In the genomic region with DNA sequence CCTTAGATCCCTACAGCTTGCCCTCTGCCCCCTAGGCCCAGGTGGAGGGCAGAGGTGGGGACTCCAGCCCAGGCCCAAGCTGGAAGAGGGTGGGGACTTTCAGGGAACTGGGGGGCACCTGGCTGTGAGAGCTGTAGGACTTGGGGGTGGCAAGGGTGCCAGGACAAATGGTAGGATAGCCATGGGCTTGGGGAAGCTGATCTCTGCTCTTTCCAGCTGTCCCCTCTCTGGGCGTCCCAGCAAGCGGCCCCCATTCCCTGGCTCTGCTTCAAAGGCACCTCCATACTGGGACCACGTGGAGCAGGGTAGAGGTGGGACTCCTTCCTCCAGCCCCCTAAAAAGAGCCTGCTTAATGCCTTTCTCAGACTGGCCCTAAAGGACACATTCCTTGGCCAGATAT, we compare ENCODE assay signal across 11 cellular contexts. TPM values are rescaled to one million over a fixed set of nuclear protein-coding genes. Genes with fewer than 3 reads are reported as not detected.
DNase-seq lines count a peak whose midpoint lies in the region; ATAC-seq, FAIRE-seq and TF ChIP-seq lines count a peak whose summit lies in the region.
"Had no signal": no experiment of that assay in that cellular context is flagged by ENCODE, and none has a peak within 500 bp of the region (broad histone marks: within the 10 kb centered on the region; RNA-seq: fewer than 3 reads in every experiment).

No MANE protein-coding gene starts in this region.

- no peaks in the 10 kb centered on the region for H3K27me3 ChIP-seq in BLaER1 treated with 17β-estradiol and CSF1 and Interleukin-3, amounts not matched to agents 10 nM and 100 nM
- H3K27me3 ChIP-seq in Loucy (ENCODE audit: insufficient read depth, low read length, poor library complexity, severe bottlenecking) (no peaks in the 10 kb centered on the region), esophagus muscularis mucosa (no peaks in the 10 kb centered on the region), small intestine (ENCODE audit: control insufficient read depth in 2 of 2, insufficient read depth in 2 of 2, low read length in 2 of 2) (no peaks in the 10 kb centered on the region)
- H3K27me3 ChIP-seq: cardiac muscle cell had no signal

- TF ChIP-seq CTCF in Loucy (conservative IDR thresholded peaks at IDR 0.05; ENCODE audit: low read length) (no peak), esophagus muscularis mucosa (IDR thresholded peaks at IDR 0.05) (no peak), progenitor cell of endocrine pancreas (IDR thresholded peaks at IDR 0.05; ENCODE audit: unreplicated experiment) (no peak)

- peaks cover 20 to 26% (median 23%) of the 10 kb centered on the region in 11 experiments for H3K36me3 ChIP-seq in BLaER1 treated with 17β-estradiol and CSF1 and Interleukin-3, amounts not matched to agents 10 nM and 100 nM
- H3K36me3 ChIP-seq in Loucy (ENCODE audit: insufficient read depth, low read length) (no peaks in the 10 kb centered on the region), esophagus muscularis mucosa (peaks cover 19 to 28% (median 21%) of the 10 kb centered on the region in 4 donors), small intestine (ENCODE audit: control insufficient read depth in 2 of 2, insufficient read depth in 2 of 2, low read length in 2 of 2) (peaks cover 0 to 5% of the 10 kb centered on the region in 2 donors)

- peak overlapping the region; percentile 64 to 85 (median 79) for H3K9ac ChIP-seq in BLaER1 treated with 17β-estradiol and CSF1 and Interleukin-3, amounts not matched to agents 10 nM and 100 nM
- H3K9ac ChIP-seq in Loucy (ENCODE audit: low read depth, low read length, poor library complexity, severe bottlenecking): peak overlapping the region; percentile 66

- H3K27me3 Mint-ChIP-seq in progenitor cell of endocrine pancreas: no peaks in the 10 kb centered on the region

- peak overlapping the region; percentile 11 to 75 (median 48); a peak in 16 of 20 replicates for H3K4me3 ChIP-seq in BLaER1 treated with 17β-estradiol and CSF1 and Interleukin-3, amounts not matched to agents 10 nM and 100 nM
- H3K4me3 ChIP-seq in Loucy (ENCODE audit: low read length, poor library complexity, severe bottlenecking) (peak overlapping the region; percentile 63), esophagus muscularis mucosa (peak overlapping the region; percentile 31 to 80 (median 70)), small intestine (ENCODE audit: low read depth in 1 of 2, low read length in 2 of 2) (no peak overlapping the region)
- H3K4me3 ChIP-seq: cardiac muscle cell had no signal

- H3K9me3 Mint-ChIP-seq in progenitor cell of endocrine pancreas (ENCODE audit: low read depth): peaks cover 3% of the 10 kb centered on the region

- no peak for FAIRE-seq in small intestine (lab: Jason Lieb, UNC)

- no peak for TF ChIP-seq EP300 in esophagus muscularis mucosa (IDR thresholded peaks at IDR 0.05)

- ATAC-seq in HG03354 (IDR thresholded peaks at IDR 0.05; ENCODE audit: poor library complexity, severe bottlenecking, unreplicated experiment): no peak

- 68% methylated on average over 3 of the region's 3 CpGs for WGBS in esophagus muscularis mucosa
- 74 to 83% (median 81%) methylated on average over 3 of the region's 3 CpGs for WGBS in small intestine, 3 donors

- H4K20me1 ChIP-seq in BLaER1 treated with 17β-estradiol and CSF1 and Interleukin-3, amounts not matched to agents 10 nM and 100 nM: peaks cover 15 to 56% (median 32%) of the 10 kb centered on the region in 11 experiments; a peak in 19 of 22 replicates
- H4K20me1 ChIP-seq in Loucy (ENCODE audit: insufficient read depth, low read length, poor library complexity, severe bottlenecking): no peaks in the 10 kb centered on the region

- H3K9me3 ChIP-seq in BLaER1 treated with 17β-estradiol and CSF1 and Interleukin-3, amounts not matched to agents 10 nM and 100 nM (replicated peaks in 1 of 11): peaks cover 0 to 4% (median 0%) of the 10 kb centered on the region in 11 experiments; a peak in 4 of 22 replicates
- no peaks in the 10 kb centered on the region for H3K9me3 ChIP-seq in Loucy (ENCODE audit: insufficient read depth, low read depth, low read length)
- no peaks in the 10 kb centered on the region for H3K9me3 ChIP-seq in esophagus muscularis mucosa
- no peaks in the 10 kb centered on the region for H3K9me3 ChIP-seq in small intestine (ENCODE audit: control insufficient read depth, low read depth)

- peaks cover 59 to 67% (median 63%) of the 10 kb centered on the region in 10 experiments for H3K4me1 ChIP-seq in BLaER1 treated with 17β-estradiol and CSF1 and Interleukin-3, amounts not matched to agents 10 nM and 100 nM
- H3K4me1 ChIP-seq in Loucy (ENCODE audit: insufficient read depth, low read length, poor library complexity, severe bottlenecking) (peaks cover 21% of the 10 kb centered on the region), esophagus muscularis mucosa (peaks cover 48 to 58% (median 55%) of the 10 kb centered on the region in 4 donors), small intestine (ENCODE audit: control insufficient read depth in 2 of 2, insufficient read depth in 1 of 2, low read depth in 1 of 2, low read length in 1 of 2) (peaks cover 0 to 5% of the 10 kb centered on the region in 2 donors)

- TF ChIP-seq POLR2A in esophagus muscularis mucosa (IDR thresholded peaks at IDR 0.05; ENCODE audit: low read depth): no peak

- intact Hi-C loops in esophagus muscularis mucosa (cut with DNase I): no loop called here

- no peak overlapping the region for H2AFZ ChIP-seq in Loucy (ENCODE audit: low read length)

- no peaks in the 10 kb centered on the region for H3K79me2 ChIP-seq in Loucy (ENCODE audit: insufficient read depth, low read length)

- DNase-seq in esophagus muscularis mucosa (ENCODE audit: extremely low spot score) (no peak), progenitor cell of endocrine pancreas (ENCODE audit: low spot score, unreplicated experiment) (no peak), RPMI8226 (no peak), small intestine (no peak)
- no peak for DNase-seq in activated effector memory CD4-positive, alpha-beta T cell treated with anti-CD3 and anti-CD28 coated beads, Interleukin-2, amount 50 U/mL, for 16 hours
- DNase-seq: NCI-H2107, nephron progenitor cell had no signal

- H3K36me3 Mint-ChIP-seq in progenitor cell of endocrine pancreas (ENCODE audit: insufficient read depth): peaks cover 8% of the 10 kb centered on the region

- peak overlapping the region; percentile 10 for H3K27ac Mint-ChIP-seq in progenitor cell of endocrine pancreas
- H3K27ac Mint-ChIP-seq: nephron progenitor cell had no signal

- no peaks in the 10 kb centered on the region for H3F3A ChIP-seq in Loucy (ENCODE audit: low read depth)

- H3K9me2 ChIP-seq in Loucy (replicated peaks; ENCODE audit: low read depth, low read length): no peaks in the 10 kb centered on the region

- H3K4me3 Mint-ChIP-seq in progenitor cell of endocrine pancreas (ENCODE audit: low read depth): no peak overlapping the region

- H3K27ac ChIP-seq in BLaER1 treated with 17β-estradiol and CSF1 and Interleukin-3, amounts not matched to agents 10 nM and 100 nM: peak overlapping the region in 10 of 11 experiments; percentile 52 to 84 (median 81); a peak in 21 of 22 replicates
- H3K27ac ChIP-seq in esophagus muscularis mucosa (replicated peaks in 1 of 4) (peak overlapping the region; percentile 50 to 73 (median 66)), small intestine (ENCODE audit: low read depth in 1 of 2, low read length in 1 of 2) (peak overlapping the region in 1 of 2 donors; percentile 43)
- H3K27ac ChIP-seq: cardiac muscle cell had no signal

- no peaks in the 10 kb centered on the region for H3K4me1 Mint-ChIP-seq in progenitor cell of endocrine pancreas (ENCODE audit: low read depth)

- peak overlapping the region; percentile 83 to 99 (median 95) for H3K4me2 ChIP-seq in BLaER1 treated with 17β-estradiol and CSF1 and Interleukin-3, amounts not matched to agents 10 nM and 100 nM
- H3K4me2 ChIP-seq in Loucy (ENCODE audit: low read depth, low read length, poor library complexity, severe bottlenecking): peak overlapping the region; percentile 83

RNA-seq across cellular contexts. Expression of a gene that starts 0.4 kb away (rescaled TPM):
- total RNA-seq in esophagus muscularis mucosa: 10 to 100 TPM in 3 of 4 donors, 1 to 10 TPM in 1; 7.9 to 15.2 (median 12.8) TPM
- 5.5 and 6.9 TPM in 2 replicates for total RNA-seq in progenitor cell of endocrine pancreas
- polyA plus RNA-seq in small intestine: 1 to 10 TPM in 2 of 3 donors, not detected in 1; 5.4 to 6.7 TPM

RNA-seq across cellular contexts. Expression of a gene that starts 12.5 kb away (rescaled TPM):
- total RNA-seq in esophagus muscularis mucosa: 10 to 100 TPM; 47.1 to 70.6 (median 59.2) TPM
- 159 and 171 TPM in 2 replicates for total RNA-seq in progenitor cell of endocrine pancreas
- polyA plus RNA-seq in small intestine: 100 to 1,000 TPM; 258 to 661 (median 544) TPM

RNA-seq across cellular contexts. Expression of a gene that starts 26.5 kb away (rescaled TPM):
- total RNA-seq in esophagus muscularis mucosa (100 to 1,000 TPM; 333 to 453 (median 392) TPM), progenitor cell of endocrine pancreas (113 and 139 TPM in 2 replicates)
- polyA plus RNA-seq in small intestine: 100 to 1,000 TPM; 135 to 217 (median 144) TPM

Comparison
In these comparisons a context has a peak if more than half of its experiments do, and no peak if none do; other contexts are left out.
1. H3K4me3 ChIP-seq: peak in BLaER1 treated with 17β-estradiol and CSF1 and Interleukin-3, amounts not matched to agents 10 nM and 100 nM (10 of 10), Loucy (single experiment) and esophagus muscularis mucosa (4 of 4); none in small intestine (0 of 2).